8 cellular contexts compared by ENCODE assay signal in the genomic region with DNA sequence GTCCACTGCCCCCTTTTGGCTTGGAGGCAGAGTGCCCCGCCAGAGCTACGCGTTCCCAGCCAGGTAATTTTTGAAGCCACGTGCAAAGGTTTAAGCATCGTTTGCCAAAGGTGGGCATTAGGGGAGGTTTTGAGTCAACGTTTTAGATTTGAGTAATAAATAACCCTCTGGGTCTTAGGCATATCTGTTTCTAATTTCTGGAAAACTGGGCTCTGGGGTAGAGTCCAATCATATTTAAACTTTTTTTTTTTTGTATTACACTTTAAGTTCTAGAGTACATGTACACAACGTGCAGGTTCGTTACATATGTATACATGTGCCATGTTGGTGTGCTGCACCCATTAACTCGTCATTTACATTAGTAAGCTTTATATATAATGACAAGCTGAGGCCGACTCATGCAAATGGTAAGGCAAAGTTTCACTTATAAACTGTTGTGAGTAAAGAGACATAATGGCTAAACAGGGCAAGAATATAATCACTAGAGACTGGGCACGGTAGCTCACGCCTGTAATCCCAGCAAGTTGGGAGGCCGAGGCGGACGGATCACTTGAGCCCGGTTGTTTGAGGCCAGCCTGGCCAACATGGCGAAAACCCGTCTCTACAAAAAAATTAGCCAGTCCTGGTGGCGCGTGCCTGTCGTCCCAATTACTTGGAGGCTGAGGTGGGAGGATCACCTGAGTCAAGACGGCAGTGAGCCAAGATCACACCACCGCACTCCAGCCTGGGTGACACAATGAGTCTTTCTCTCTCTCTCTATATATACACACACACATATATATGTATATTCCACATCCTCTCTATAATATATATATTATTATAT. TPM values are rescaled to one million over a fixed set of nuclear protein-coding genes. Genes with fewer than 3 reads are reported as not detected.
DNase-seq lines count a peak whose midpoint lies in the region; ATAC-seq and TF ChIP-seq lines count a peak whose summit lies in the region.

No MANE protein-coding gene starts in this region.

- H2AFZ ChIP-seq in mammary epithelial cell (ENCODE audit: low read depth, low read length) = peak overlapping the region; percentile 98

- H3K4me1 Mint-ChIP-seq in naive thymus-derived CD4-positive, alpha-beta T cell = peaks cover 8 to 38% (median 27%) of the 10 kb centered on the region in 7 donors

- no peak overlapping the region for H3K27ac ChIP-seq in HUES6 (ENCODE audit: low read depth, low read length)
- H3K27ac ChIP-seq in mammary epithelial cell (ENCODE audit: insufficient read depth, low read depth, low read length) = peak overlapping the region; percentile 44
- no peak overlapping the region for H3K27ac ChIP-seq in naive thymus-derived CD4-positive, alpha-beta T cell (ENCODE audit: low read depth, low read length)

- peak overlapping the region; percentile 71 for H3K4me2 ChIP-seq in mammary epithelial cell (ENCODE audit: insufficient read depth, low read depth, low read length)

- no peaks in the 10 kb centered on the region for H3K9me3 Mint-ChIP-seq in naive thymus-derived CD4-positive, alpha-beta T cell

- in situ Hi-C loops in mammary epithelial cell (cut with MboI; ENCODE audit: low sequenced_read_pairs in 2 of 2) = loop anchor here in 1 of 2 donors (25.0 kb wide), 1 partner anchor 537 kb away; no protein-coding TSS in a partner anchor

- 40% methylated on average over 19 of the region's 23 CpGs for WGBS in mammary epithelial cell (ENCODE audit: low coverage, missing lambda C conversion rate)

- H3K27me3 Mint-ChIP-seq in naive thymus-derived CD4-positive, alpha-beta T cell = peaks cover 0 to 8% (median 0%) of the 10 kb centered on the region in 5 donors

- no peaks in the 10 kb centered on the region for H3K27me3 ChIP-seq in BE2C
- H3K27me3 ChIP-seq in HUES6 (ENCODE audit: control insufficient read depth, insufficient read depth, low read length) = no peaks in the 10 kb centered on the region
- H3K27me3 ChIP-seq in mammary epithelial cell (ENCODE audit: insufficient read depth, low read length) = no peaks in the 10 kb centered on the region
- H3K27me3 ChIP-seq in naive thymus-derived CD4-positive, alpha-beta T cell (ENCODE audit: control insufficient read depth in 2 of 2, insufficient read depth in 2 of 2, low read length in 2 of 2) = no peaks in the 10 kb centered on the region

- POLR2A ChIA-PET in naive thymus-derived CD4-positive, alpha-beta T cell (lab: Charles Lee) = interaction anchor here (0.7 to 4.1 kb wide), 5 partner anchors 9 to 412 kb away, joined by 4 to 23 read pairs (median 4); a partner anchor contains a TSS

- H4K20me1 ChIP-seq in mammary epithelial cell (ENCODE audit: insufficient read depth, low read length) = no peaks in the 10 kb centered on the region

- peak; percentile 81 for TF ChIP-seq CTCF in BE2C (IDR thresholded peaks at IDR 0.05; ENCODE audit: low read depth, low read length)
- peak; percentile 75 to 79 for TF ChIP-seq CTCF in mammary epithelial cell (conservative IDR thresholded peaks at IDR 0.05 in 1 of 2, IDR thresholded peaks at IDR 0.05 in 1 of 2; ENCODE audit: extremely low read depth in 1 of 2, insufficient read depth in 1 of 2, low read depth in 1 of 2, low read length in 2 of 2)

- H3K36me3 ChIP-seq in BE2C (no peaks in the 10 kb centered on the region), HUES6 (ENCODE audit: control insufficient read depth, insufficient read depth, low read length) (peaks cover 13% of the 10 kb centered on the region), mammary epithelial cell (ENCODE audit: insufficient read depth, low read length) (no peaks in the 10 kb centered on the region)
- peaks cover 0 to 6% (median 0%) of the 10 kb centered on the region in 3 experiments for H3K36me3 ChIP-seq in naive thymus-derived CD4-positive, alpha-beta T cell (ENCODE audit: control insufficient read depth in 2 of 3, insufficient read depth in 3 of 3, low read length in 3 of 3)

- H3K4me3 Mint-ChIP-seq in naive thymus-derived CD4-positive, alpha-beta T cell = peak overlapping the region; percentile 92 to 98 (median 94)

- intact Hi-C loops in mammary epithelial cell (cut with micrococcal nuclease) = loop anchor here (1.0 to 5.0 kb wide), 3 partner anchors 89 to 528 kb away; no protein-coding TSS in a partner anchor
- intact Hi-C loops in naive thymus-derived CD4-positive, alpha-beta T cell (cut with micrococcal nuclease) = loop anchor here (1.0 to 5.0 kb wide), 20 partner anchors 29 to 1632 kb away; a partner anchor contains a TSS

- peak overlapping the region; percentile 84 to 96 (median 93) for H3K27ac Mint-ChIP-seq in naive thymus-derived CD4-positive, alpha-beta T cell

- H3K9me3 ChIP-seq in BE2C (no peaks in the 10 kb centered on the region), HUES6 (ENCODE audit: control insufficient read depth, insufficient read depth, low read depth, low read length) (no peaks in the 10 kb centered on the region), mammary epithelial cell (replicated peaks; ENCODE audit: insufficient read depth, low read length) (no peaks in the 10 kb centered on the region)
- no peaks in the 10 kb centered on the region for H3K9me3 ChIP-seq in naive thymus-derived CD4-positive, alpha-beta T cell (ENCODE audit: control insufficient read depth in 2 of 3, low read length in 3 of 3)

- H3K4me3 ChIP-seq in BE2C (ENCODE audit: low read depth, low read length) (peak overlapping the region; percentile 90), HUES6 (ENCODE audit: low read depth, low read length) (peak overlapping the region; percentile 98), mammary epithelial cell (replicated peaks in 1 of 3; ENCODE audit: insufficient read depth in 1 of 3, low read depth in 2 of 3, low read length in 3 of 3) (peak overlapping the region in 1 of 3 experiments; percentile 92)
- peak overlapping the region; percentile 81 for H3K4me3 ChIP-seq in naive thymus-derived CD4-positive, alpha-beta T cell (ENCODE audit: low read length)

- DNase-seq in BE2C (no peak), mammary epithelial cell (no peak), retina (no peak)
- no peak for DNase-seq in naive thymus-derived CD4-positive, alpha-beta T cell

- dilution Hi-C loops in mammary epithelial cell (cut with HindIII; ENCODE audit: low sequenced_read_pairs) = loop anchor here (5.0 kb wide), 1 partner anchor 47 kb away; no protein-coding TSS in a partner anchor

- CTCF ChIA-PET in mammary epithelial cell (lab: Charles Lee; ENCODE audit: low non-redundant PET) = interaction anchor here (0.7 to 1.0 kb wide), 4 partner anchors 143 to 313 kb away, joined by 3 to 6 read pairs (median 4); a partner anchor contains a TSS
- CTCF ChIA-PET in naive thymus-derived CD4-positive, alpha-beta T cell (lab: Charles Lee) = interaction anchor here (0.6 to 1.3 kb wide), 8 partner anchors 10 to 785 kb away, joined by 3 to 6 read pairs (median 4); a partner anchor contains a TSS

- H3K9ac ChIP-seq in HUES6 (ENCODE audit: low read length) (no peak overlapping the region), mammary epithelial cell (ENCODE audit: insufficient read depth, low read length) (no peak overlapping the region)

- ATAC-seq in naive thymus-derived CD4-positive, alpha-beta T cell = no peak
- ATAC-seq in HG02970 (IDR thresholded peaks at IDR 0.05; ENCODE audit: low FRiP score, unreplicated experiment) (no peak), GM21786 (IDR thresholded peaks at IDR 0.05; ENCODE audit: unreplicated experiment) (no peak), GM19452 (IDR thresholded peaks at IDR 0.05; ENCODE audit: unreplicated experiment) (no peak)

- BruUV-seq in mammary epithelial cell (replicated peaks; lab: Mats Ljungman, UMichigan) = no TSS peak

- peaks cover 0 to 6% (median 0%) of the 10 kb centered on the region in 5 donors for H3K36me3 Mint-ChIP-seq in naive thymus-derived CD4-positive, alpha-beta T cell

- peaks cover 44% of the 10 kb centered on the region for H3K79me2 ChIP-seq in mammary epithelial cell (ENCODE audit: insufficient read depth, low read length)

- H3K4me1 ChIP-seq in BE2C = no peaks in the 10 kb centered on the region
- peaks cover 4% of the 10 kb centered on the region; the same call in 1 of the 2 replicates for H3K4me1 ChIP-seq in HUES6 (ENCODE audit: control insufficient read depth, insufficient read depth, low read length)
- peaks cover 5% of the 10 kb centered on the region for H3K4me1 ChIP-seq in mammary epithelial cell (ENCODE audit: insufficient read depth, low read length)
- H3K4me1 ChIP-seq in naive thymus-derived CD4-positive, alpha-beta T cell (ENCODE audit: control insufficient read depth in 2 of 2, insufficient read depth in 2 of 2, low read length in 2 of 2) = peaks cover 0 to 9% of the 10 kb centered on the region in 2 donors

RNA-seq across cellular contexts. Expression of a gene that starts 0.5 kb away (rescaled TPM):
- polyA plus RNA-seq in BE2C (2012; ENCODE audit: insufficient read depth, insufficient read length, low read depth) = 12.8 TPM
- 10 to 100 TPM; 23.2 to 32.8 TPM for total RNA-seq in mammary epithelial cell
- polyA plus RNA-seq in mammary epithelial cell = 10.9 TPM
- 4.1 TPM for polyA minus RNA-seq in mammary epithelial cell
- total RNA-seq in naive thymus-derived CD4-positive, alpha-beta T cell = 10 to 100 TPM; 30.5 to 66.8 (median 58.7) TPM
- 10 to 100 TPM; 12.5 to 15.9 TPM for polyA plus RNA-seq in naive thymus-derived CD4-positive, alpha-beta T cell
